ENCODE assay signal across 8 cellular contexts in the genomic region with DNA sequence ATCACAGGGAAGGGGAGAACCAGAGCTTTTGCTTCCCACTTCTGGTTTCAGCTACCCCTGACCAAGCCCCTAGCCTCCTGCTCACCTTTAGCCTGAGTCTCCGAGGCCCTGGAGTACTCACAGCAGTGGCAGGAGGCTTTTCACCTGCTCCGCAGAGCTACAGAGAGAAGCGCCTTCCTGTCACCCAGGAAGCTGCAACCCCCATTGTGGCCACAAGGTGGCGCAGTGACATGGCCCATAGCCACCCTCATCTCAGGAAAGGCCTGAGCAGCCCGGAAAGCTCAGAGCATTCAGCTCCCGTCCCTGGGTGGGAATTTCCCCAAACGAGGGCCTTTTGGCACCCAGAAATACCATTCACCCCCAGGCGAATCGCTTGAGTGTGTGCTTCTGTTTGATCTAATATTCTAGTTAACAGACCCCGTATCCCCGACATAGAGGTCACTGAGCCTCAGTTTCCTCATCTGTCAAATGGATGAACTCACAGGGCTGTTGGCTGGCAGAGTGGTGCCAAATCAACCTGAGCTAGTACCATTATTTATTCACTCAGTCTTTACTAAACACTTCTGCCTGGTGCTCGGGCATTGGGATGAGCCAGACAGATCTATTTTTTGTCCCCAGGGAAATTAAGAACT. TPM values are rescaled to one million over a fixed set of nuclear protein-coding genes. Genes with fewer than 3 reads are reported as not detected.
DNase-seq lines count a peak whose midpoint lies in the region; ATAC-seq and TF ChIP-seq lines count a peak whose summit lies in the region.

No MANE protein-coding gene starts in this region.

- ATAC-seq in HG03159 (IDR thresholded peaks at IDR 0.05; ENCODE audit: unreplicated experiment), result peak; percentile 54
- peak; percentile 74 for ATAC-seq in lung (ENCODE audit: insufficient read depth, low FRiP score)
- ATAC-seq in GM21786 (IDR thresholded peaks at IDR 0.05; ENCODE audit: unreplicated experiment), result no peak

- no peak overlapping the region for H3K27ac ChIP-seq in lung (ENCODE audit: low read depth in 1 of 2, low read length in 1 of 2)

- DNase-seq in NCI-H526 (lab: John Stamatoyannopoulos, UW) (peak; percentile 46 to 90), dermis microvascular lymphatic vessel endothelial cell (ENCODE audit: low read depth in 2 of 2) (peak; percentile 6 to 47), lung (ENCODE audit: low spot score) (peak; percentile 87)
- peak; percentile 83 to 88 for DNase-seq in activated CD4-positive, alpha-beta T cell treated with anti-CD3 and anti-CD28 coated beads, Interleukin-2, amount 50 U/mL, for 4 hours
- DNase-seq in stimulated activated CD8-positive, alpha-beta memory T cell treated with anti-CD3 and anti-CD28 coated beads, Interleukin-12 subunit alpha, Interleukin-12 subunit beta, amount 100 ng/mL, for 4 hours (ENCODE audit: low read depth), result peak; percentile 73

- H3K27me3 ChIP-seq in lung (ENCODE audit: control insufficient read depth, insufficient read depth), result no peaks in the 10 kb centered on the region

- no peak overlapping the region for H3K4me3 ChIP-seq in lung

- peaks cover 0 to 7% of the 10 kb centered on the region in 2 donors for H3K4me1 ChIP-seq in lung (ENCODE audit: control insufficient read depth in 2 of 2, insufficient read depth in 2 of 2, low read length in 2 of 2)

- 38 to 51% methylated on average over 12 of the region's 12 CpGs for WGBS in lung, 2 donors

- TF ChIP-seq CTCF in GM12873 (IDR thresholded peaks at IDR 0.05; ENCODE audit: insufficient read depth, low read depth, low read length, missing control alignments) (peak; percentile 98), lung (IDR thresholded peaks at IDR 0.05; ENCODE audit: control extremely low read depth, extremely low read depth) (peak; percentile 94)

- H3K9me3 ChIP-seq in lung (ENCODE audit: control insufficient read depth in 2 of 2, insufficient read depth in 1 of 2, low read length in 1 of 2), result no peaks in the 10 kb centered on the region

- peaks cover 0 to 20% of the 10 kb centered on the region in 2 donors for H3K36me3 ChIP-seq in lung (ENCODE audit: control insufficient read depth in 2 of 2, insufficient read depth in 2 of 2, low read length in 2 of 2)

RNA-seq across cellular contexts. Expression of a gene that starts 25.3 kb away (rescaled TPM):
- not detected in 2 replicates for total RNA-seq in dermis microvascular lymphatic vessel endothelial cell
- under 1 TPM in 1 of 2 donors, not detected in 1; 0.28 TPM for total RNA-seq in lung
- polyA plus RNA-seq in lung, result under 1 TPM in 1 of 2 donors, not detected in 1; 0.07 TPM

RNA-seq across cellular contexts. Expression of a gene that starts 39.3 kb away (rescaled TPM):
- total RNA-seq in dermis microvascular lymphatic vessel endothelial cell (5.4 and 10.9 TPM in 2 replicates), lung (10 to 100 TPM; 17.0 to 35.0 TPM)
- 10 to 100 TPM; 10.2 to 16.1 TPM for polyA plus RNA-seq in lung

Comparison
In these comparisons a context has a peak if more than half of its experiments do, and no peak if none do; other contexts are left out.
1. DNase-seq: peak in every context shown above with its lines; median percentile 87 in lung; 86 in activated CD4-positive, alpha-beta T cell treated with anti-CD3 and anti-CD28 coated beads, Interleukin-2, amount 50 U/mL, for 4 hours; 73 in stimulated activated CD8-positive, alpha-beta memory T cell treated with anti-CD3 and anti-CD28 coated beads, Interleukin-12 subunit alpha, Interleukin-12 subunit beta, amount 100 ng/mL, for 4 hours; 68 in NCI-H526; 26 in dermis microvascular lymphatic vessel endothelial cell.